9 cellular contexts compared by ENCODE assay signal in the genomic region with DNA sequence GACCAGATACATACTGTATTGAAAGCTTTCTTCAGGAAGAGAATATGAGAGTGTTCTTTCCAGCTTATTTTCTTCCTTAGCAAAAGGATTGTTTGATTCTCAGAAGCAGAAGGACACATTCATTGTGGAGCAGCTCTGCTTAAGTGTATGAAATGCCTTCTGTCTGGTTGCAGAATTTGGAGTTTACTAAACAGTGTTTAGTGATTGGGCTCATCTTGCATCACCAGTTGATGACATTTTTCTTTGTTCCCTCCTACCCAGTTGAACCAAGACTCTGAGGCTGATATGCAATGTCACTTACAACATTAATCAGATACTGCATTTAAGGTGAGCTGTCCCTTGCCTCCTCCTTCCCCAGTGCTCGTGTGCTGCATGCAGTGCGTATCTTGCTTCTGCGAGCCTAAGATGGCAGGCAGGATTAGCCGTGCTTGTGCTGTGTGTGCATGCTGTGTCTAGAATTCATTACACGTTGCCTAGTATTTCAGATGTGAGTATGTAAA. TPM values are rescaled to one million over a fixed set of nuclear protein-coding genes. Genes with fewer than 3 reads are reported as not detected.
DNase-seq lines count a peak whose midpoint lies in the region; ATAC-seq and TF ChIP-seq lines count a peak whose summit lies in the region.
"Had no signal": no experiment of that assay in that cellular context is flagged by ENCODE, and none has a peak within 500 bp of the region (broad histone marks: within the 10 kb centered on the region; RNA-seq: fewer than 3 reads in every experiment).

No MANE protein-coding gene starts in this region.

- peaks cover 0 to 2% (median 0%) of the 10 kb centered on the region in 11 donors for H3K9me3 Mint-ChIP-seq in naive thymus-derived CD4-positive, alpha-beta T cell
- H3K9me3 Mint-ChIP-seq in stimulated activated naive CD8-positive, alpha-beta T cell treated with anti-CD3 and anti-CD28 coated beads, Interleukin-15, amount 100 ng/mL, for 72 hours: no peaks in the 10 kb centered on the region

- no peak overlapping the region for H3K27ac Mint-ChIP-seq in naive thymus-derived CD4-positive, alpha-beta T cell
- H3K27ac Mint-ChIP-seq in stimulated activated naive CD8-positive, alpha-beta T cell treated with anti-CD3 and anti-CD28 coated beads, Interleukin-15, amount 100 ng/mL, for 72 hours: no peak overlapping the region

- no peaks in the 10 kb centered on the region for H3K36me3 ChIP-seq in naive thymus-derived CD4-positive, alpha-beta T cell (ENCODE audit: control insufficient read depth in 2 of 3, insufficient read depth in 3 of 3, low read length in 3 of 3)

- POLR2A ChIA-PET in naive thymus-derived CD4-positive, alpha-beta T cell (lab: Charles Lee): interaction anchor here (0.7 to 1.0 kb wide), 3 partner anchors 8 to 41 kb away, joined by 3 to 4 read pairs (median 3); no protein-coding TSS in a partner anchor

- peaks cover 0 to 1% (median 0%) of the 10 kb centered on the region in 5 donors for H3K36me3 Mint-ChIP-seq in naive thymus-derived CD4-positive, alpha-beta T cell

- H3K4me3 ChIP-seq in GM12865 (ENCODE audit: low read depth, low read length): peak overlapping the region; percentile 81
- H3K4me3 ChIP-seq in naive thymus-derived CD4-positive, alpha-beta T cell (ENCODE audit: low read length): no peak overlapping the region

- H3K27me3 ChIP-seq in naive thymus-derived CD4-positive, alpha-beta T cell (ENCODE audit: control insufficient read depth in 2 of 2, insufficient read depth in 2 of 2, low read length in 2 of 2): no peaks in the 10 kb centered on the region

- peaks cover 0 to 40% (median 0%) of the 10 kb centered on the region in 5 donors for H3K27me3 Mint-ChIP-seq in naive thymus-derived CD4-positive, alpha-beta T cell
- H3K27me3 Mint-ChIP-seq in stimulated activated naive CD8-positive, alpha-beta T cell treated with anti-CD3 and anti-CD28 coated beads, Interleukin-15, amount 100 ng/mL, for 72 hours: no peaks in the 10 kb centered on the region

- no peak for TF ChIP-seq CTCF in GM12865 (IDR thresholded peaks at IDR 0.05; ENCODE audit: insufficient read depth, low read depth, low read length, missing control alignments)

- H3K9me3 ChIP-seq in naive thymus-derived CD4-positive, alpha-beta T cell (ENCODE audit: control insufficient read depth in 2 of 3, low read length in 3 of 3): no peaks in the 10 kb centered on the region

- no peak overlapping the region for H3K27ac ChIP-seq in naive thymus-derived CD4-positive, alpha-beta T cell (ENCODE audit: low read depth, low read length)
- H3K27ac ChIP-seq: HL-60 had no signal

- peak; percentile 88 for DNase-seq in GM12865 (ENCODE audit: low read depth)
- peak; percentile 46 for DNase-seq in amniotic epithelial cell (ENCODE audit: low read depth)
- DNase-seq in naive thymus-derived CD4-positive, alpha-beta T cell: no peak
- no peak for DNase-seq in stimulated activated naive CD8-positive, alpha-beta T cell treated with anti-CD3 and anti-CD28 coated beads, Interleukin-15, amount 100 ng/mL, for 72 hours

- peaks cover 0 to 4% of the 10 kb centered on the region in 2 donors for H3K4me1 ChIP-seq in naive thymus-derived CD4-positive, alpha-beta T cell (ENCODE audit: control insufficient read depth in 2 of 2, insufficient read depth in 2 of 2, low read length in 2 of 2)

- CTCF ChIA-PET in naive thymus-derived CD4-positive, alpha-beta T cell (lab: Charles Lee): interaction anchor here (0.8 to 1.3 kb wide), 3 partner anchors 26 to 65 kb away, joined by 3 to 6 read pairs (median 4); no protein-coding TSS in a partner anchor

- peaks cover 0 to 13% (median 3%) of the 10 kb centered on the region in 7 donors for H3K4me1 Mint-ChIP-seq in naive thymus-derived CD4-positive, alpha-beta T cell
- H3K4me1 Mint-ChIP-seq in stimulated activated naive CD8-positive, alpha-beta T cell treated with anti-CD3 and anti-CD28 coated beads, Interleukin-15, amount 100 ng/mL, for 72 hours: peaks cover 9% of the 10 kb centered on the region

- intact Hi-C loops in naive thymus-derived CD4-positive, alpha-beta T cell (cut with micrococcal nuclease): no loop called here

- ATAC-seq in HG03342 (IDR thresholded peaks at IDR 0.05; ENCODE audit: unreplicated experiment): peak; percentile 42
- peak; percentile 27 for ATAC-seq in naive thymus-derived CD4-positive, alpha-beta T cell
- no peak for ATAC-seq in HG03097 (IDR thresholded peaks at IDR 0.05; ENCODE audit: low FRiP score, unreplicated experiment)
- no peak for ATAC-seq in HG02870 (IDR thresholded peaks at IDR 0.05; ENCODE audit: unreplicated experiment)
- ATAC-seq in stimulated activated naive CD8-positive, alpha-beta T cell treated with anti-CD3 and anti-CD28 coated beads, Interleukin-15, amount 100 ng/mL, for 72 hours: no peak
- no peak for ATAC-seq in HG02884 (IDR thresholded peaks at IDR 0.05; ENCODE audit: unreplicated experiment)

- H3K4me3 Mint-ChIP-seq in naive thymus-derived CD4-positive, alpha-beta T cell: no peak overlapping the region
- H3K4me3 Mint-ChIP-seq in stimulated activated naive CD8-positive, alpha-beta T cell treated with anti-CD3 and anti-CD28 coated beads, Interleukin-15, amount 100 ng/mL, for 72 hours: no peak overlapping the region

RNA-seq across cellular contexts. Expression of a gene that starts 18.4 kb away (rescaled TPM):
- 10 to 100 TPM; 25.0 to 58.3 (median 35.8) TPM for total RNA-seq in naive thymus-derived CD4-positive, alpha-beta T cell
- polyA plus RNA-seq in naive thymus-derived CD4-positive, alpha-beta T cell: 10 to 100 TPM; 56.3 to 70.5 TPM

Comparison
In these comparisons a context has a peak if more than half of its experiments do, and no peak if none do; other contexts are left out.
1. DNase-seq: peak in GM12865 (single experiment) and amniotic epithelial cell (single experiment); none in naive thymus-derived CD4-positive, alpha-beta T cell (0 of 9) and stimulated activated naive CD8-positive, alpha-beta T cell treated with anti-CD3 and anti-CD28 coated beads, Interleukin-15, amount 100 ng/mL, for 72 hours (0 of 2).
2. ATAC-seq: peak in HG03342 (single experiment) and naive thymus-derived CD4-positive, alpha-beta T cell (single experiment); none in HG03097 (single experiment), HG02870 (single experiment), stimulated activated naive CD8-positive, alpha-beta T cell treated with anti-CD3 and anti-CD28 coated beads, Interleukin-15, amount 100 ng/mL, for 72 hours (single experiment) and HG02884 (single experiment).